8 cellular contexts compared by ENCODE assay signal in the genomic region with DNA sequence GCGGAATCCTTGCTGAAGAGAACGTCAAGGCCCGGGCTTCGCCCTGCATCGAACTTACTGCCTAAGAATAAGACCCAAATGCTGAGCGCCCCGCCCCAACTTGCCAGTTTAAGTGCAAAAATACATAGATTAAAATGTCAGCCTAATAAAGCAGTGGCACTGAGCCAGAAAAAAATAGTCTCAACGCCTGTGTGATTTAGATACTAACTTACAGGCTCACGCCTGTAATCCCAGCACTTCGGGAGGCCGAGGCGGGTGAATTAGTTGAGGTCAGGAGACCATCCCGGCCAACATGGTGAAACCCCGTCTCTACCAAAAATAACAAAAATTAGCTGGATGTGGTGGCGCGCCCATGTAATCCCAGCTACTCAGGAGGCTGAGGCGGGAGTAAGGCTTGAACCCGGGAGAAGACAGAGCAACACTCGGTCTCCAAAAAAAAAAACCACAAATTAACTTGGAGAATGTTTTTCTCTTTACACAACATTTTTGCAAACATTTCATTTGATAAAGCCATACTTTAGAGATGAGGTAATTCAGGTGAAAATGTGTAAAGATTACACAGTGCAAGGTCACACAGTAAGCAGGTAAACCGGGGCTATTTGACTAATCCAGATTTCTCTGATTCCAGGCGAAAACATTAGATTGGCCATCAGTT. TPM values are rescaled to one million over a fixed set of nuclear protein-coding genes. Genes with fewer than 3 reads are reported as not detected.
DNase-seq lines count a peak whose midpoint lies in the region; ATAC-seq and TF ChIP-seq lines count a peak whose summit lies in the region.

No MANE protein-coding gene starts in this region.

- in situ Hi-C loops in brain microvascular endothelial cell (cut with HindIII; ENCODE audit: low pct_ligation_motif_present, low sequenced_read_pairs) = no loop called here

- peaks cover 5% of the 10 kb centered on the region for H3K36me3 ChIP-seq in brain microvascular endothelial cell (replicated peaks)
- H3K36me3 ChIP-seq in liver (ENCODE audit: control insufficient read depth in 4 of 4, insufficient read depth in 3 of 4, low read depth in 1 of 4, low read length in 3 of 4) = no peaks in the 10 kb centered on the region
- no peaks in the 10 kb centered on the region for H3K36me3 ChIP-seq in thymus (ENCODE audit: control insufficient read depth, insufficient read depth)

- peaks cover 2% of the 10 kb centered on the region for H3K36me3 Mint-ChIP-seq in T-helper 2 cell treated with Interferon-gamma antibody and Interleukin-4, amounts not matched to agents 5 μg/mL and 100 μg/mL, for 36 hours (ENCODE audit: low read depth)

- peak overlapping the region; percentile 73 for H3K4me3 ChIP-seq in brain microvascular endothelial cell (ENCODE audit: low read depth, low read length)
- peak overlapping the region; percentile 45 to 81 (median 81) for H3K4me3 ChIP-seq in liver (ENCODE audit: low read depth in 1 of 3, low read length in 3 of 3)
- peak overlapping the region; percentile 97 for H3K4me3 ChIP-seq in thymus (ENCODE audit: low read length)

- H3K27me3 ChIP-seq in brain microvascular endothelial cell (replicated peaks) (no peaks in the 10 kb centered on the region), liver (ENCODE audit: control insufficient read depth in 4 of 4, insufficient read depth in 4 of 4, low read length in 3 of 4) (no peaks in the 10 kb centered on the region), thymus (ENCODE audit: control insufficient read depth, insufficient read depth) (no peaks in the 10 kb centered on the region)

- ATAC-seq in HG03520 (IDR thresholded peaks at IDR 0.05; ENCODE audit: unreplicated experiment) (no peak), GM18502 (IDR thresholded peaks at IDR 0.05; ENCODE audit: poor library complexity, unreplicated experiment) (no peak), HG02678 (IDR thresholded peaks at IDR 0.05; ENCODE audit: unreplicated experiment) (no peak)

- TF ChIP-seq CTCF in brain microvascular endothelial cell (IDR thresholded peaks at IDR 0.05; ENCODE audit: low read depth, low read length, missing control alignments) = no peak
- no peak for TF ChIP-seq CTCF in liver (IDR thresholded peaks at IDR 0.05; ENCODE audit: low read depth, low read length, missing input control)

- 17% methylated on average over 21 of the region's 21 CpGs for WGBS in liver
- WGBS in thymus = 44% methylated on average over 21 of the region's 21 CpGs

- H3K9me3 ChIP-seq in liver (ENCODE audit: control insufficient read depth in 4 of 4, low read length in 3 of 4) = no peaks in the 10 kb centered on the region
- H3K9me3 ChIP-seq in thymus (ENCODE audit: control insufficient read depth) = no peaks in the 10 kb centered on the region

- H3K27me3 Mint-ChIP-seq in T-helper 2 cell treated with Interferon-gamma antibody and Interleukin-4, amounts not matched to agents 5 μg/mL and 100 μg/mL, for 36 hours (ENCODE audit: low read depth) = no peaks in the 10 kb centered on the region

- no peak for TF ChIP-seq RAD21 in liver (IDR thresholded peaks at IDR 0.05)

- H3K4me1 ChIP-seq in liver (ENCODE audit: control insufficient read depth in 4 of 4, insufficient read depth in 4 of 4, low read length in 3 of 4) = peaks cover 2 to 34% (median 16%) of the 10 kb centered on the region in 4 donors
- H3K4me1 ChIP-seq in thymus (ENCODE audit: control insufficient read depth, insufficient read depth, low read length) = peaks cover 12% of the 10 kb centered on the region

- peak overlapping the region; percentile 92 for H3K27ac ChIP-seq in brain microvascular endothelial cell
- peak overlapping the region; percentile 98 to 99 for H3K27ac ChIP-seq in liver (ENCODE audit: low read depth in 1 of 2, low read length in 2 of 2)
- peak overlapping the region; percentile 100 for H3K27ac ChIP-seq in thymus (ENCODE audit: low read depth)

- H3K9me3 Mint-ChIP-seq in T-helper 2 cell treated with Interferon-gamma antibody and Interleukin-4, amounts not matched to agents 5 μg/mL and 100 μg/mL, for 36 hours = no peaks in the 10 kb centered on the region

- H3K9ac ChIP-seq in liver (ENCODE audit: low read depth in 1 of 2, low read length in 2 of 2) = peak overlapping the region; percentile 83 to 93

- H3K27ac Mint-ChIP-seq in T-helper 2 cell treated with Interferon-gamma antibody and Interleukin-4, amounts not matched to agents 5 μg/mL and 100 μg/mL, for 36 hours = peak overlapping the region; percentile 100

- peak overlapping the region; percentile 100 for H3K4me3 Mint-ChIP-seq in T-helper 2 cell treated with Interferon-gamma antibody and Interleukin-4, amounts not matched to agents 5 μg/mL and 100 μg/mL, for 36 hours

- peaks cover 31% of the 10 kb centered on the region for H3K4me1 Mint-ChIP-seq in T-helper 2 cell treated with Interferon-gamma antibody and Interleukin-4, amounts not matched to agents 5 μg/mL and 100 μg/mL, for 36 hours (ENCODE audit: low read depth)

- no peak for DNase-seq in T-helper 2 cell treated with Interferon-gamma antibody and Interleukin-4, amounts not matched to agents 5 μg/mL and 100 μg/mL, for 36 hours (ENCODE audit: low spot score)
- DNase-seq in T-helper 2 cell (no peak), brain microvascular endothelial cell (no peak)

TF ChIP-seq in liver, 16 proteins besides CTCF, POLR2A, EP300 and RAD21:
- TF ChIP-seq RXRA (IDR thresholded peaks at IDR 0.05) = peak in 1 of 2 donors; percentile 44
- peak; percentile 69 to 87 for TF ChIP-seq JUND (IDR thresholded peaks at IDR 0.05)
- no peak for TF ChIP-seq YY1 (IDR thresholded peaks at IDR 0.05)
- peak in 1 of 2 donors; percentile 59 for TF ChIP-seq HNF4A (conservative IDR thresholded peaks at IDR 0.05)

RNA-seq across cellular contexts. Expression of gene UBP1, which starts 1.2 kb away (rescaled TPM):
- total RNA-seq in liver = 10 to 100 TPM; 15.7 to 36.9 TPM
- polyA plus RNA-seq in liver (10 to 100 TPM in 1 of 2 donors, 1 to 10 TPM in 1; 6.8 to 17.4 TPM), thymus (72.3 TPM)
